Comparison of ENCODE assay signal across 13 cellular contexts in genomic region chr13:109719962-109720646, GRCh38.
"Had no signal": no experiment of that assay in that cellular context is flagged by ENCODE, and none has a peak within 500 bp of the region (broad histone marks: within the 10 kb centered on the region; RNA-seq: fewer than 3 reads in every experiment).

No MANE protein-coding gene starts in this region.

- H3K27me3 ChIP-seq: esophagus muscularis mucosa, pancreas had no signal

- H3K4me3 ChIP-seq: esophagus muscularis mucosa, lower lobe of right lung, pancreas, thoracic aorta had no signal

- ATAC-seq: activated CD4-positive, alpha-beta T cell treated with anti-CD3 and anti-CD28 coated beads for 36 hours had no signal

- DNase-seq: activated CD4-positive, alpha-beta memory T cell treated with anti-CD3 and anti-CD28 coated beads, Interleukin-2, amount 10 ng/mL, durations not matched to agents 7 days and 5 days; activated CD4-positive, alpha-beta T cell treated with anti-CD3 and anti-CD28 coated beads for 36 hours; activated gamma-delta T cell; activated naive CD8-positive, alpha-beta T cell treated with anti-CD3 and anti-CD28 coated beads, Interleukin-2, amount 10 ng/mL, durations not matched to agents 7 days and 5 days; activated T-cell treated with anti-CD3 and anti-CD28 coated beads, Interleukin-2, amount 50 U/mL, for 48 hours; aorta; lower lobe of right lung; pancreas; stimulated activated CD4-positive, alpha-beta T cell treated with anti-CD3 and anti-CD28 coated beads, Interleukin-15, amount 100 ng/mL, for 24 hours; stimulated activated CD4-positive, alpha-beta T cell treated with anti-CD3 and anti-CD28 coated beads, Interleukin-4, amount 100 ng/mL, for 24 hours; WERI-Rb-1 had no signal

- H3K27ac ChIP-seq: esophagus muscularis mucosa, lower lobe of right lung, pancreas, thoracic aorta, WERI-Rb-1 had no signal

- H3K36me3 ChIP-seq: esophagus muscularis mucosa, lower lobe of right lung, pancreas, thoracic aorta, WERI-Rb-1 had no signal

- H3K4me1 ChIP-seq: esophagus muscularis mucosa, lower lobe of right lung, pancreas had no signal

- H3K9me3 ChIP-seq: esophagus muscularis mucosa, lower lobe of right lung, pancreas, thoracic aorta had no signal
